Comparison of ENCODE assay signal across 18 cellular contexts in the genomic region with DNA sequence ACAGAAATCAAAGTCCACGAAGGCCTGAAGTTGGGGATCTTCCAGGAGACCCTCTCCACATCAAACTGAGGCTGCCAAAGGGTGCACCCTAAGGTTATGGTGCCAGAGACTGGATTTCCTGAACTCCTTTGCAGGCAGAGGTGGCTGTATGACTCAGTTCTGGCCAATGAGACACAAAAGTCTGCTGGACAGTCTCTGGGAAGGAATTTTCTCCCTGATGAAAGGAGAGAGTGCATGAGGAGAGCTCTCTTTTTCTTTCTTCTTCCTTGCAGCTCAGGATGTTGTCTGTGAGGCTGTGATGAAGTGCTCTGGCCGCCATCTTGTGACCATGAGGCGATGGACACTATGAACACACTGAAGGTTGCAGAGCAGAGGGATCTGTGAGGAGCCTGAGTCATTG.
DNase-seq lines count a peak whose midpoint lies in the region; ATAC-seq and TF ChIP-seq lines count a peak whose summit lies in the region.
"Had no signal": no experiment of that assay in that cellular context is flagged by ENCODE, and none has a peak within 500 bp of the region (broad histone marks: within the 10 kb centered on the region; RNA-seq: fewer than 3 reads in every experiment).

No MANE protein-coding gene starts in this region.

- H3K27ac Mint-ChIP-seq in HFFc6: no peak overlapping the region; the same call in 1 of the 2 replicates
- H3K27ac Mint-ChIP-seq: CD8-positive, alpha-beta memory T cell had no signal

- no peak overlapping the region for H3K4me3 ChIP-seq in foreskin fibroblast (ENCODE audit: low read depth in 1 of 2, low read length in 2 of 2)
- H3K4me3 ChIP-seq: HAP-1, SJCRH30 had no signal

- H3K4me3 Mint-ChIP-seq in HFFc6: no peak overlapping the region
- H3K4me3 Mint-ChIP-seq: CD8-positive, alpha-beta memory T cell had no signal

- DNase-seq in EL (peak; percentile 41), HFFc6 (peak; percentile 36), amniotic epithelial cell (ENCODE audit: low read depth) (peak; percentile 13), foreskin fibroblast (peak; percentile 16 to 36), COLO829 (ENCODE audit: low spot score) (no peak), NCI-H510A (lab: John Stamatoyannopoulos, UW) (no peak), GM13976 (ENCODE audit: low spot score) (no peak)
- DNase-seq: CD8-positive, alpha-beta memory T cell; DMS 273 treated with DMSO at 0.1 percent for 48 hours; KBM-7; NCI-H1105; NCI-H187; NCI-H446 treated with DMSO at 0.1 percent for 48 hours; NCI-H82; RPMI8226; SJCRH30 had no signal

- H3K36me3 Mint-ChIP-seq in HFFc6 (ENCODE audit: low read depth): no peaks in the 10 kb centered on the region
- H3K36me3 Mint-ChIP-seq: CD8-positive, alpha-beta memory T cell had no signal

- H3K4me1 Mint-ChIP-seq in HFFc6 (ENCODE audit: low read depth): peaks cover 51% of the 10 kb centered on the region

- no peak for ATAC-seq in GM21526 (IDR thresholded peaks at IDR 0.05; ENCODE audit: low FRiP score, unreplicated experiment)

- H3K9me3 Mint-ChIP-seq in HFFc6: no peaks in the 10 kb centered on the region
- H3K9me3 Mint-ChIP-seq: CD8-positive, alpha-beta memory T cell had no signal

- in situ Hi-C loops in GM13976 (cut with MboI; ENCODE audit: low sequenced_read_pairs, unreplicated experiment): no loop called here

- H3K27me3 Mint-ChIP-seq in HFFc6 (ENCODE audit: insufficient read depth): peaks cover 12% of the 10 kb centered on the region

- TF ChIP-seq CTCF in HFFc6 (IDR thresholded peaks at IDR 0.05) (no peak), foreskin fibroblast (IDR thresholded peaks at IDR 0.05; ENCODE audit: low read depth, low read length) (no peak), GM13976 (IDR thresholded peaks at IDR 0.05; ENCODE audit: borderline replicate concordance, control extremely low read depth, extremely low read depth, insufficient read depth, missing control alignments) (no peak)

Comparison
In these comparisons a context has a peak if more than half of its experiments do, and no peak if none do; other contexts are left out.
1. DNase-seq: peak in EL (single experiment), HFFc6 (single experiment), amniotic epithelial cell (single experiment) and foreskin fibroblast (2 of 2); none in COLO829 (single experiment), NCI-H510A (single experiment) and GM13976 (single experiment).